Comparison of ENCODE assay signal across 26 cellular contexts in the genomic region with DNA sequence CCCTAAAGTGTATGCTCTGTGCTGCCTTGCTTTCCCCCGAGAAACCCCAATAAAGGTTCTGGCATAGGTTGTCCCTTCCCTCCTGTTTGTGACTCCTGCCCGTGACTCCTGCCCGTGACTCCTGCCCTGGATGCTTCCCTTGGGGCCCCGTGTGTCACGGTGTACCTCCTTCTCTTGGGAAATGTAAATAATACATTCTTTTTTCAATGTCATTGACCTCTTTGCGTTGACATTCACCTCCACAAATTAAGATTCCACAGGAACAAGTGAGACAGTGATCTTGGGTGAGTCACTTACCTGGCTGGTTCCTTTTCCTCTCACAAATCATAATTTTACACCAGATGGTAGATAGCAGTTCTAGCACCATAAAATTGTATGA. TPM values are rescaled to one million over a fixed set of nuclear protein-coding genes. Genes with fewer than 3 reads are reported as not detected.
A peak's percentile ranks its signal among the peaks of the same experiment; 100 is the strongest.
DNase-seq lines count a peak whose midpoint lies in the region; ATAC-seq, FAIRE-seq and TF ChIP-seq lines count a peak whose summit lies in the region.
"Had no signal": no experiment of that assay in that cellular context is flagged by ENCODE, and none has a peak within 500 bp of the region (broad histone marks: within the 10 kb centered on the region; RNA-seq: fewer than 3 reads in every experiment).

No MANE protein-coding gene starts in this region.

- TF ChIP-seq CTCF in kidney (IDR thresholded peaks at IDR 0.05; ENCODE audit: borderline replicate concordance, extremely low read depth, insufficient read depth) = no peak
- TF ChIP-seq CTCF in mesothelial cell of epicardium (IDR thresholded peaks at IDR 0.05; ENCODE audit: unreplicated experiment) = no peak
- TF ChIP-seq CTCF in spleen (IDR thresholded peaks at IDR 0.05 in 8 of 11, conservative IDR thresholded peaks at IDR 0.05 in 3 of 11) = no peak

- 76 to 84% (median 82%) methylated on average over 6 of the region's 6 CpGs for WGBS in spleen, 5 donors

- FAIRE-seq in kidney (lab: Jason Lieb, UNC) = no peak
- FAIRE-seq: GM19239 had no signal

- H3K36me3 ChIP-seq in kidney (ENCODE audit: control insufficient read depth in 1 of 2, insufficient read depth in 2 of 2, low read length in 2 of 2) (no peaks in the 10 kb centered on the region), mucosa of rectum (ENCODE audit: control insufficient read depth in 2 of 2, insufficient read depth in 2 of 2, low read length in 2 of 2) (peaks cover 16 to 17% of the 10 kb centered on the region in 2 donors), spleen (no peaks in the 10 kb centered on the region)

- H3K27ac Mint-ChIP-seq in stimulated activated effector memory CD8-positive, alpha-beta T cell treated with anti-CD3 and anti-CD28 coated beads, Interleukin-12 subunit alpha, Interleukin-12 subunit beta, amount 100 ng/mL, for 72 hours = peak overlapping the region; percentile 17
- no peak overlapping the region for H3K27ac Mint-ChIP-seq in activated T-cell treated with anti-CD3 and anti-CD28 coated beads, Interleukin-2, amount 50 U/mL, for 24 hours
- no peak overlapping the region for H3K27ac Mint-ChIP-seq in mesothelial cell of epicardium
- H3K27ac Mint-ChIP-seq: CD8-positive, alpha-beta T cell; HFFc6 had no signal

- H3K27me3 ChIP-seq in mucosa of rectum (ENCODE audit: control insufficient read depth in 2 of 2, insufficient read depth in 2 of 2, low read length in 2 of 2) (no peaks in the 10 kb centered on the region), spleen (replicated peaks in 1 of 7) (no peaks in the 10 kb centered on the region)

- H3K9me3 ChIP-seq in kidney (ENCODE audit: control insufficient read depth in 1 of 2, low read length in 2 of 2) = no peaks in the 10 kb centered on the region
- H3K9me3 ChIP-seq in mucosa of rectum (ENCODE audit: control insufficient read depth in 2 of 2, low read length in 2 of 2) = no peaks in the 10 kb centered on the region
- H3K9me3 ChIP-seq in spleen = no peaks in the 10 kb centered on the region

- H3K9ac ChIP-seq in kidney (ENCODE audit: low read length in 2 of 2) = no peak overlapping the region
- H3K9ac ChIP-seq in mucosa of rectum (ENCODE audit: low read depth in 1 of 2, low read length in 2 of 2) = peak overlapping the region; percentile 56 to 73

- H3K4me3 ChIP-seq in kidney (ENCODE audit: low read length in 2 of 2) = peak overlapping the region; percentile 42 to 59
- H3K4me3 ChIP-seq in mucosa of rectum (ENCODE audit: low read length in 2 of 2) = peak overlapping the region; percentile 81 to 86
- no peak overlapping the region for H3K4me3 ChIP-seq in spleen

- H3K4me3 Mint-ChIP-seq in stimulated activated effector memory CD8-positive, alpha-beta T cell treated with anti-CD3 and anti-CD28 coated beads, Interleukin-12 subunit alpha, Interleukin-12 subunit beta, amount 100 ng/mL, for 72 hours = no peak overlapping the region
- no peak overlapping the region for H3K4me3 Mint-ChIP-seq in activated T-cell treated with anti-CD3 and anti-CD28 coated beads, Interleukin-2, amount 50 U/mL, for 24 hours
- no peak overlapping the region for H3K4me3 Mint-ChIP-seq in mesothelial cell of epicardium
- H3K4me3 Mint-ChIP-seq: CD8-positive, alpha-beta T cell; HFFc6 had no signal

- no peaks in the 10 kb centered on the region for H3K9me3 Mint-ChIP-seq in stimulated activated effector memory CD8-positive, alpha-beta T cell treated with anti-CD3 and anti-CD28 coated beads, Interleukin-12 subunit alpha, Interleukin-12 subunit beta, amount 100 ng/mL, for 72 hours
- H3K9me3 Mint-ChIP-seq in activated T-cell treated with anti-CD3 and anti-CD28 coated beads, Interleukin-2, amount 50 U/mL, for 24 hours = no peaks in the 10 kb centered on the region
- no peaks in the 10 kb centered on the region for H3K9me3 Mint-ChIP-seq in mesothelial cell of epicardium
- H3K9me3 Mint-ChIP-seq: CD8-positive, alpha-beta T cell; HFFc6 had no signal

- DNase-seq in HuH-7.5 (ENCODE audit: low spot score) (peak; percentile 11), kidney (no peak), mesothelial cell of epicardium (ENCODE audit: low spot score in 2 of 2, unreplicated experiment in 2 of 2) (no peak), spleen (no peak), medulla oblongata (ENCODE audit: extremely low spot score) (no peak)
- no peak for DNase-seq in stimulated activated effector memory CD8-positive, alpha-beta T cell treated with anti-CD3 and anti-CD28 coated beads, Interleukin-12 subunit alpha, Interleukin-12 subunit beta, amount 100 ng/mL, for 72 hours (ENCODE audit: low spot score in 2 of 2)
- no peak for DNase-seq in activated T-cell treated with anti-CD3 and anti-CD28 coated beads, Interleukin-2, amount 50 U/mL, for 24 hours
- DNase-seq: AML-193; C1 segment of cervical spinal cord; Calu3; CD8-positive, alpha-beta T cell; GDM1; H7; HFFc6; KBM-7; NCI-H1092 treated with DMSO at 0.1 percent for 48 hours; NCI-H1436 treated with DMSO at 0.1 percent for 48 hours; NCI-H1930; NCI-H226; NCI-H524 treated with DMSO at 0.1 percent for 48 hours; NCI-H82 had no signal

- no peaks in the 10 kb centered on the region for H3K36me3 Mint-ChIP-seq in stimulated activated effector memory CD8-positive, alpha-beta T cell treated with anti-CD3 and anti-CD28 coated beads, Interleukin-12 subunit alpha, Interleukin-12 subunit beta, amount 100 ng/mL, for 72 hours
- H3K36me3 Mint-ChIP-seq in activated T-cell treated with anti-CD3 and anti-CD28 coated beads, Interleukin-2, amount 50 U/mL, for 24 hours (ENCODE audit: low read depth) = no peaks in the 10 kb centered on the region
- no peaks in the 10 kb centered on the region for H3K36me3 Mint-ChIP-seq in mesothelial cell of epicardium
- H3K36me3 Mint-ChIP-seq: CD8-positive, alpha-beta T cell had no signal

- no peak for ATAC-seq in stimulated activated effector memory CD8-positive, alpha-beta T cell treated with anti-CD3 and anti-CD28 coated beads, Interleukin-12 subunit alpha, Interleukin-12 subunit beta, amount 100 ng/mL, for 72 hours
- ATAC-seq: CD8-positive, alpha-beta T cell; Panc1 had no signal

- intact Hi-C loops in kidney (cut with DNase I) = no loop called here
- intact Hi-C loops in spleen (cut with DNase I; ENCODE audit: low total_unique reads) = no loop called here

- H3K4me1 Mint-ChIP-seq in stimulated activated effector memory CD8-positive, alpha-beta T cell treated with anti-CD3 and anti-CD28 coated beads, Interleukin-12 subunit alpha, Interleukin-12 subunit beta, amount 100 ng/mL, for 72 hours = peaks cover 41% of the 10 kb centered on the region
- peaks cover 13% of the 10 kb centered on the region for H3K4me1 Mint-ChIP-seq in activated T-cell treated with anti-CD3 and anti-CD28 coated beads, Interleukin-2, amount 50 U/mL, for 24 hours (ENCODE audit: low read depth)
- H3K4me1 Mint-ChIP-seq in mesothelial cell of epicardium = no peaks in the 10 kb centered on the region

- H3K4me1 ChIP-seq in kidney (ENCODE audit: control insufficient read depth in 1 of 2, insufficient read depth in 1 of 2, low read depth in 1 of 2, low read length in 2 of 2) = peaks cover 6% of the 10 kb centered on the region in 2 donors
- H3K4me1 ChIP-seq in mucosa of rectum (ENCODE audit: control insufficient read depth in 2 of 2, insufficient read depth in 2 of 2, low read length in 2 of 2) = peaks cover 9 to 23% of the 10 kb centered on the region in 2 donors
- H3K4me1 ChIP-seq in spleen = peaks cover 3 to 36% (median 18%) of the 10 kb centered on the region in 6 donors

- TF ChIP-seq POLR2A in spleen (IDR thresholded peaks at IDR 0.05) = no peak

- peak overlapping the region; percentile 41 to 69 for H3K27ac ChIP-seq in kidney (ENCODE audit: low read depth in 2 of 2, low read length in 2 of 2)
- peak overlapping the region; percentile 85 to 91 for H3K27ac ChIP-seq in mucosa of rectum (ENCODE audit: low read depth in 2 of 2, low read length in 2 of 2)
- H3K27ac ChIP-seq in spleen = no peak overlapping the region

- H3K27me3 Mint-ChIP-seq in activated T-cell treated with anti-CD3 and anti-CD28 coated beads, Interleukin-2, amount 50 U/mL, for 24 hours = peaks cover 6% of the 10 kb centered on the region
- peaks cover 30% of the 10 kb centered on the region for H3K27me3 Mint-ChIP-seq in mesothelial cell of epicardium (ENCODE audit: low read depth)

RNA-seq across cellular contexts. Expression of a gene that starts 0.6 kb away (rescaled TPM):
- total RNA-seq in kidney = 0.82 TPM
- polyA plus RNA-seq in kidney (ENCODE audit: insufficient read depth, low read depth, low replicate concordance) = 22.2 TPM
- total RNA-seq in mesothelial cell of epicardium = not detected in 3 replicates
- not detected for total RNA-seq in spleen
- under 1 TPM; 0.15 to 0.20 (median 0.19) TPM for polyA plus RNA-seq in spleen
- total RNA-seq: A172; Calu3; CD8-positive, alpha-beta T cell; H7; HFFc6 had no signal
- polyA plus RNA-seq: AG04450 had no signal

RNA-seq across cellular contexts. Expression of a gene that starts 14.2 kb away (rescaled TPM):
- total RNA-seq in kidney (134 TPM), mesothelial cell of epicardium (not detected in 3 replicates), spleen (1,000 to 10,000 TPM in 1 of 7 donors, 100 to 1,000 TPM in 6; 279 to 1,219 (median 345) TPM)
- polyA plus RNA-seq in kidney (ENCODE audit: insufficient read depth, low read depth, low replicate concordance) (14.2 TPM), spleen (100 to 1,000 TPM in 2 of 3 donors, 10 to 100 TPM in 1; 72.3 to 262 (median 220) TPM)
- total RNA-seq: A172; Calu3; CD8-positive, alpha-beta T cell; H7; HFFc6 had no signal
- polyA plus RNA-seq: AG04450 had no signal

RNA-seq across cellular contexts. Expression of a gene that starts 17.1 kb away (rescaled TPM):
- total RNA-seq in kidney = 18.1 TPM
- polyA plus RNA-seq in kidney (ENCODE audit: insufficient read depth, low read depth, low replicate concordance) = 4.8 TPM
- total RNA-seq in mesothelial cell of epicardium = not detected in 3 replicates
- total RNA-seq in spleen = 10 to 100 TPM in 4 of 7 donors, 1 to 10 TPM in 3; 7.5 to 40.6 (median 15.5) TPM
- polyA plus RNA-seq in spleen = 10 to 100 TPM in 1 of 3 donors, 1 to 10 TPM in 2; 1.6 to 12.7 (median 6.6) TPM
- total RNA-seq: A172; Calu3; CD8-positive, alpha-beta T cell; H7; HFFc6 had no signal
- polyA plus RNA-seq: AG04450 had no signal

RNA-seq across cellular contexts. Expression of a gene that starts 19.4 kb away (rescaled TPM):
- total RNA-seq in kidney (0.79 TPM), mesothelial cell of epicardium (not detected in 3 replicates), spleen (1 to 10 TPM in 6 of 7 donors, under 1 TPM in 1; 0.32 to 8.4 (median 1.9) TPM)
- polyA plus RNA-seq in kidney (ENCODE audit: insufficient read depth, low read depth, low replicate concordance) (not detected), spleen (1 to 10 TPM in 1 of 3 donors, under 1 TPM in 2; 0.27 to 1.7 (median 0.37) TPM)
- total RNA-seq: A172; Calu3; CD8-positive, alpha-beta T cell; H7; HFFc6 had no signal
- polyA plus RNA-seq: AG04450 had no signal

RNA-seq across cellular contexts. Expression of a gene that starts 57.2 kb away (rescaled TPM):
- total RNA-seq in kidney (not detected), mesothelial cell of epicardium (not detected in 3 replicates), spleen (not detected)
- polyA plus RNA-seq in kidney (ENCODE audit: insufficient read depth, low read depth, low replicate concordance) (not detected), spleen (not detected)
- total RNA-seq: A172; Calu3; CD8-positive, alpha-beta T cell; H7; HFFc6 had no signal
- polyA plus RNA-seq: AG04450 had no signal

Comparison
In these comparisons a context has a peak if more than half of its experiments do, and no peak if none do; other contexts are left out.
1. H3K27ac ChIP-seq: peak in kidney (2 of 2) and mucosa of rectum (2 of 2); none in spleen (0 of 8).
2. H3K4me3 ChIP-seq: peak in kidney (2 of 2) and mucosa of rectum (2 of 2); none in spleen (0 of 8).
3. H3K9ac ChIP-seq: peak in mucosa of rectum (2 of 2); none in kidney (0 of 2).
4. RNA of a gene that starts 14.2 kb away (total RNA-seq): 279 to 1,219 TPM in spleen and 134 TPM in kidney (single experiment); not detected in mesothelial cell of epicardium; every median in the first group is over 100 times any median in the second.